8 cellular contexts compared by ENCODE assay signal in genomic region chr4:147057631-147057980, GRCh38.
DNase-seq lines count a peak whose midpoint lies in the region; ATAC-seq, FAIRE-seq and TF ChIP-seq lines count a peak whose summit lies in the region.

No MANE protein-coding gene starts in this region.

- H3K9ac ChIP-seq in mesenchymal stem cell (ENCODE audit: low read length), result peak overlapping the region; percentile 86

- H2BK15ac ChIP-seq in mesenchymal stem cell (ENCODE audit: low read depth, poor library complexity, severe bottlenecking), result no peak overlapping the region

- no peak overlapping the region for H3K27ac ChIP-seq in mesenchymal stem cell (ENCODE audit: low read length, poor library complexity, severe bottlenecking)

- no peak for FAIRE-seq in D721Med (lab: Jason Lieb, UNC)

- no peak overlapping the region for H3K14ac ChIP-seq in mesenchymal stem cell (ENCODE audit: low read length in 2 of 2)

- H4K8ac ChIP-seq in mesenchymal stem cell (ENCODE audit: low read length), result no peak overlapping the region

- H2BK5ac ChIP-seq in mesenchymal stem cell (ENCODE audit: low read depth, low read length, poor library complexity, severe bottlenecking), result no peak overlapping the region

- no peak overlapping the region for H2AK5ac ChIP-seq in mesenchymal stem cell (ENCODE audit: low read length, severe bottlenecking)

- H3K4ac ChIP-seq in mesenchymal stem cell (ENCODE audit: low read depth in 1 of 2, low read length in 2 of 2), result no peak overlapping the region

- no peak overlapping the region for H3K23ac ChIP-seq in mesenchymal stem cell (ENCODE audit: low read length in 2 of 2)

- no peaks in the 10 kb centered on the region for H3K9me3 ChIP-seq in mesenchymal stem cell (ENCODE audit: control insufficient read depth, low read length)

- H2BK12ac ChIP-seq in mesenchymal stem cell (ENCODE audit: low read length in 2 of 2), result no peak overlapping the region

- H3K27me3 ChIP-seq in mesenchymal stem cell (ENCODE audit: control insufficient read depth in 1 of 2, insufficient read depth in 1 of 2, low read length in 2 of 2), result no peaks in the 10 kb centered on the region

- H3K4me3 ChIP-seq in AG09309 (ENCODE audit: control insufficient read depth, low read depth, low read length), result peak overlapping the region; percentile 29
- H3K4me3 ChIP-seq in mesenchymal stem cell (ENCODE audit: insufficient read depth in 1 of 2, low read depth in 1 of 2, low read length in 2 of 2), result peak overlapping the region in 1 of 2 experiments; percentile 71

- no peak overlapping the region for H2BK120ac ChIP-seq in mesenchymal stem cell (ENCODE audit: low read depth, low read length)

- H4K91ac ChIP-seq in mesenchymal stem cell (ENCODE audit: low read length), result no peak overlapping the region

- no peak overlapping the region for H2AFZ ChIP-seq in mesenchymal stem cell (ENCODE audit: low read depth, low read length)

- H3K36me3 ChIP-seq in mesenchymal stem cell (ENCODE audit: control insufficient read depth in 1 of 2, insufficient read depth in 2 of 2, low read depth in 1 of 2, low read length in 2 of 2), result no peaks in the 10 kb centered on the region

- H3K79me1 ChIP-seq in mesenchymal stem cell (replicated peaks; ENCODE audit: low read length, poor library complexity, severe bottlenecking), result no peaks in the 10 kb centered on the region

- no peaks in the 10 kb centered on the region for H3K4me1 ChIP-seq in mesenchymal stem cell (ENCODE audit: control insufficient read depth, insufficient read depth, low read depth, low read length)

- TF ChIP-seq CTCF in AG09309 (IDR thresholded peaks at IDR 0.05; ENCODE audit: control insufficient read depth, insufficient read depth, low read depth, low read length, missing control alignments) (no peak), D721Med (IDR thresholded peaks at IDR 0.05; ENCODE audit: insufficient read depth, missing control alignments) (no peak)

- DNase-seq in AG09309 (ENCODE audit: low read depth) (no peak), astrocyte of the hippocampus (ENCODE audit: low read depth, low spot score) (peak; percentile 53), mesenchymal stem cell (peak; percentile 40), D721Med (ENCODE audit: insufficient read length, low spot score) (no peak), islet precursor cell (no peak)

- ATAC-seq in HG02798 (IDR thresholded peaks at IDR 0.05; ENCODE audit: poor library complexity, unreplicated experiment) (peak; percentile 45), HG03565 (IDR thresholded peaks at IDR 0.05; ENCODE audit: unreplicated experiment) (no peak), GM21390 (IDR thresholded peaks at IDR 0.05; ENCODE audit: unreplicated experiment) (no peak)

- H3K18ac ChIP-seq in mesenchymal stem cell (ENCODE audit: low read depth in 1 of 2, low read length in 2 of 2), result no peak overlapping the region

- 41% methylated on average over 5 of the region's 5 CpGs for WGBS in mesenchymal stem cell

- peak overlapping the region; percentile 1 for H3K4me2 ChIP-seq in mesenchymal stem cell (ENCODE audit: low read length, poor library complexity, severe bottlenecking)

Comparison
In these comparisons a context has a peak if more than half of its experiments do, and no peak if none do; other contexts are left out.
1. DNase-seq: peak in astrocyte of the hippocampus (single experiment) and mesenchymal stem cell (single experiment); none in AG09309 (single experiment), D721Med (single experiment) and islet precursor cell (single experiment).